1 cellular context compared by ENCODE assay signal in the genomic region with DNA sequence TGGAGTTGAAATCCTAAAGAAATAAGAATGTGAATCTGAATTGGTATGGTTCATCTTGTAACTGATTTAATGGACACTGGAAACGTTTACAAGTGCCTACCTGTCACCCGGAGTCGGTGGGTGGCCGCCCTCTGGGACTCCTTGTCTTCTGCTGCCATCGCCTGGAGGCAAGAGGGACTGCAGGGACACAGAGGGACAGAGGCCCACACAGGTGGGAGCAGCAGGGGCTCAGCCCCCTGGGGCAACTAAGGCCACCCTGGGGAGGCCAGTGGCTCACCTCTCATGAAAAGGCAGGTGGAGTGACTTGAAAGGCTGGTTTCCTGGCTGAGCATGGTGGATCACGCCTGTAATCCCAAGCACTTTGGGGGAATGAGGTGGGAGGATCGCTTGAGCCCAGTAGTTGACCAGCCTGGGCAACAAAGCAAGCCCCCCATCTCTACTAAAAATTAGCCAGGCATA.
A peak's percentile ranks its signal among the peaks of the same experiment; 100 is the strongest.
TF ChIP-seq lines count a peak whose summit lies in the region.

No MANE protein-coding gene starts in this region.

TF ChIP-seq in GM12878, 131 proteins besides CTCF, POLR2A, EP300 and RAD21 (continued from another document):
- TF ChIP-seq BRCA1 (IDR thresholded peaks at IDR 0.05; ENCODE audit: low read depth, low read length) = no peak
- no peak for TF ChIP-seq KDM1A (IDR thresholded peaks at IDR 0.05; ENCODE audit: borderline replicate concordance)
- TF ChIP-seq, protein P1, sequence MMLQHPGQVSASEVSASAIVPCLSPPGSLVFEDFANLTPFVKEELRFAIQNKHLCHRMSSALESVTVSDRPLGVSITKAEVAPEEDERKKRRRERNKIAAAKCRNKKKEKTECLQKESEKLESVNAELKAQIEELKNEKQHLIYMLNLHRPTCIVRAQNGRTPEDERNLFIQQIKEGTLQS (IDR thresholded peaks at IDR 0.05; ENCODE audit: borderline replicate concordance, extremely low read depth, low read depth, low read length) = 0 out of 2 replicates have a peak, but pooled peaks have one; percentile 7
- no peak for TF ChIP-seq ETV6 (conservative IDR thresholded peaks at IDR 0.05 in 1 of 2, IDR thresholded peaks at IDR 0.05 in 1 of 2; ENCODE audit: borderline replicate concordance in 1 of 2, low read depth in 1 of 2)
- TF ChIP-seq RB1 (IDR thresholded peaks at IDR 0.05; ENCODE audit: borderline replicate concordance) = peak; percentile 37; the same call in 1 of the 2 replicates
- TF ChIP-seq SIX5 (IDR thresholded peaks at IDR 0.05; ENCODE audit: low read depth, low read length, severe bottlenecking) = no peak
- peak; percentile 11 to 20; a peak in 1 of 4 replicates for TF ChIP-seq BHLHE40 (IDR thresholded peaks at IDR 0.05; ENCODE audit: borderline replicate concordance in 1 of 2, low read depth in 2 of 2, low read length in 1 of 2)
- no peak for TF ChIP-seq TCF7 (IDR thresholded peaks at IDR 0.05; ENCODE audit: borderline replicate concordance)
- TF ChIP-seq SUZ12 (IDR thresholded peaks at IDR 0.05; ENCODE audit: unreplicated experiment) = no peak
- TF ChIP-seq TBL1XR1 (IDR thresholded peaks at IDR 0.05; ENCODE audit: low read depth, low read length) = 0 out of 2 replicates have a peak, but pooled peaks have one; percentile 35
- no peak for TF ChIP-seq TAF1 (IDR thresholded peaks at IDR 0.05; ENCODE audit: borderline replicate concordance, low read depth, low read length)
- TF ChIP-seq SMC3 (IDR thresholded peaks at IDR 0.05; ENCODE audit: borderline replicate concordance, low read length) = peak; percentile 99
- TF ChIP-seq SMARCA5 (IDR thresholded peaks at IDR 0.05) = peak; percentile 70; the same call in 1 of the 2 replicates
